Comparison of ENCODE assay signal across 12 cellular contexts in genomic region chr5:1782385-1783213, GRCh38. TPM values are rescaled to one million over a fixed set of nuclear protein-coding genes. Genes with fewer than 3 reads are reported as not detected.
A peak's percentile ranks its signal among the peaks of the same experiment; 100 is the strongest.
DNase-seq lines count a peak whose midpoint lies in the region; ATAC-seq and TF ChIP-seq lines count a peak whose summit lies in the region.
"Had no signal": no experiment of that assay in that cellular context is flagged by ENCODE, and none has a peak within 500 bp of the region (broad histone marks: within the 10 kb centered on the region; RNA-seq: fewer than 3 reads in every experiment).

No MANE protein-coding gene starts in this region.

- H3K79me2 ChIP-seq in OCI-LY1 (ENCODE audit: insufficient read depth, low read length) (no peaks in the 10 kb centered on the region), MM.1S (ENCODE audit: low read length) (no peaks in the 10 kb centered on the region)

- DNase-seq in Right ventricle myocardium inferior (ENCODE audit: missing footprints) = no peak
- no peak for DNase-seq in cardiac septum (ENCODE audit: low spot score)
- DNase-seq in type B pancreatic cell (ENCODE audit: extremely low spot score, unreplicated experiment) = no peak
- DNase-seq in tibial nerve (ENCODE audit: low spot score in 2 of 2) = no peak
- DNase-seq in GM03348 (ENCODE audit: low spot score) = no peak
- DNase-seq in MM.1S = no peak
- DNase-seq: activated naive CD4-positive, alpha-beta T cell treated with anti-CD3 and anti-CD28 coated beads for 36 hours; NCI-H2029 treated with DMSO at 0.1 percent for 48 hours; nucleus accumbens; stimulated activated CD4-positive, alpha-beta T cell treated with anti-CD3 and anti-CD28 coated beads, Interleukin-4, amount 100 ng/mL, for 4 hours had no signal

- peak overlapping the region; percentile 51 for H3K4me3 Mint-ChIP-seq in type B pancreatic cell
- H3K4me3 Mint-ChIP-seq: activated naive CD4-positive, alpha-beta T cell treated with anti-CD3 and anti-CD28 coated beads for 36 hours had no signal

- no peaks in the 10 kb centered on the region for H3K9me3 ChIP-seq in OCI-LY1 (ENCODE audit: low read length)
- no peaks in the 10 kb centered on the region for H3K9me3 ChIP-seq in tibial nerve
- no peaks in the 10 kb centered on the region for H3K9me3 ChIP-seq in MM.1S (replicated peaks; ENCODE audit: insufficient read depth, low read length)

- H3K27me3 ChIP-seq in OCI-LY1 (ENCODE audit: insufficient read depth, low read length) = no peaks in the 10 kb centered on the region
- H3K27me3 ChIP-seq in tibial nerve = no peaks in the 10 kb centered on the region
- no peaks in the 10 kb centered on the region for H3K27me3 ChIP-seq in MM.1S (replicated peaks; ENCODE audit: insufficient read depth, low read length)

- H3K36me3 ChIP-seq in OCI-LY1 (ENCODE audit: insufficient read depth, low read length) (no peaks in the 10 kb centered on the region), tibial nerve (no peaks in the 10 kb centered on the region), MM.1S (replicated peaks; ENCODE audit: insufficient read depth, low read length) (no peaks in the 10 kb centered on the region)

- WGBS in tibial nerve, 2 donors = 58 to 68% methylated on average over 14 of the region's 14 CpGs

- peak overlapping the region; percentile 73 for H3K27ac ChIP-seq in OCI-LY1 (ENCODE audit: low read depth, low read length, poor library complexity, severe bottlenecking)
- no peak overlapping the region for H3K27ac ChIP-seq in tibial nerve
- H3K27ac ChIP-seq in MM.1S (ENCODE audit: low read length) = no peak overlapping the region

- no peak for TF ChIP-seq POLR2A in tibial nerve (IDR thresholded peaks at IDR 0.05)

- intact Hi-C loops in Right ventricle myocardium inferior (cut with DNase I) = no loop called here
- intact Hi-C loops in cardiac septum (cut with DNase I) = no loop called here

- H3K4me1 Mint-ChIP-seq in type B pancreatic cell (ENCODE audit: unreplicated experiment) = peaks cover 14% of the 10 kb centered on the region

- no peaks in the 10 kb centered on the region for H3K9me3 Mint-ChIP-seq in type B pancreatic cell
- H3K9me3 Mint-ChIP-seq: activated naive CD4-positive, alpha-beta T cell treated with anti-CD3 and anti-CD28 coated beads for 36 hours had no signal

- H2AFZ ChIP-seq in OCI-LY1 (ENCODE audit: low read length) = peak overlapping the region; percentile 4; the same call in 1 of the 2 replicates
- no peak overlapping the region for H2AFZ ChIP-seq in MM.1S (ENCODE audit: low read length)

- ATAC-seq in Right ventricle myocardium inferior = peak; percentile 12
- ATAC-seq in HG02588 (IDR thresholded peaks at IDR 0.05; ENCODE audit: unreplicated experiment) = peak; percentile 21

- H3K4me3 ChIP-seq in OCI-LY1 (ENCODE audit: low read depth, low read length, poor library complexity, severe bottlenecking) = peak overlapping the region; percentile 43
- H3K4me3 ChIP-seq in tibial nerve = no peak overlapping the region
- H3K4me3 ChIP-seq in MM.1S (ENCODE audit: low read length) = no peak overlapping the region

- H3K9me2 ChIP-seq in OCI-LY1 (ENCODE audit: low read depth, low read length) = no peaks in the 10 kb centered on the region
- no peaks in the 10 kb centered on the region for H3K9me2 ChIP-seq in MM.1S (replicated peaks; ENCODE audit: insufficient read depth, low read length)

- TF ChIP-seq EP300 in tibial nerve (IDR thresholded peaks at IDR 0.05) = no peak

- H3K4me2 ChIP-seq in OCI-LY1 (ENCODE audit: low read length) (peak overlapping the region; percentile 59), MM.1S (ENCODE audit: low read depth, low read length) (no peak overlapping the region)

- no peaks in the 10 kb centered on the region for H3F3A ChIP-seq in OCI-LY1 (ENCODE audit: insufficient read depth, low read length)
- H3F3A ChIP-seq in MM.1S (ENCODE audit: insufficient read depth, low read length) = no peaks in the 10 kb centered on the region

- H3K4me1 ChIP-seq in OCI-LY1 (ENCODE audit: insufficient read depth, low read length, severe bottlenecking) = peaks cover 32% of the 10 kb centered on the region
- H3K4me1 ChIP-seq in tibial nerve = no peaks in the 10 kb centered on the region
- H3K4me1 ChIP-seq in MM.1S (ENCODE audit: low read length) = no peaks in the 10 kb centered on the region

- H3K9ac ChIP-seq in OCI-LY1 (ENCODE audit: low read length) (peak overlapping the region; percentile 34; the same call in 1 of the 2 replicates), MM.1S (ENCODE audit: low read length) (no peak overlapping the region)

- peaks cover 24% of the 10 kb centered on the region for H3K27me3 Mint-ChIP-seq in type B pancreatic cell

- no peaks in the 10 kb centered on the region for H3K36me3 Mint-ChIP-seq in type B pancreatic cell

- TF ChIP-seq CTCF in OCI-LY1 (IDR thresholded peaks at IDR 0.05; ENCODE audit: low read length) (no peak), type B pancreatic cell (conservative IDR thresholded peaks at IDR 0.05) (no peak), tibial nerve (IDR thresholded peaks at IDR 0.05) (no peak), MM.1S (IDR thresholded peaks at IDR 0.05; ENCODE audit: low read length) (no peak)

- H4K20me1 ChIP-seq in OCI-LY1 (ENCODE audit: insufficient read depth, low read length) (no peaks in the 10 kb centered on the region), MM.1S (ENCODE audit: insufficient read depth, low read length) (no peaks in the 10 kb centered on the region)

- H3K27ac Mint-ChIP-seq in type B pancreatic cell = peak overlapping the region; percentile 29
- H3K27ac Mint-ChIP-seq: activated naive CD4-positive, alpha-beta T cell treated with anti-CD3 and anti-CD28 coated beads for 36 hours had no signal

RNA-seq across cellular contexts. Expression of gene MRPL36, which starts 17.0 kb away (rescaled TPM):
- total RNA-seq in Right ventricle myocardium inferior (62.3 TPM), cardiac septum (43.2 TPM), type B pancreatic cell (ENCODE audit: low replicate concordance) (53.5 and 62.1 TPM in 2 replicates), tibial nerve (10 to 100 TPM; 18.2 to 54.0 (median 27.8) TPM)

RNA-seq across cellular contexts. Expression of gene NDUFS6, which starts 18.6 kb away (rescaled TPM):
- total RNA-seq in Right ventricle myocardium inferior (134 TPM), cardiac septum (78.6 TPM), type B pancreatic cell (ENCODE audit: low replicate concordance) (33.8 and 37.7 TPM in 2 replicates), tibial nerve (10 to 100 TPM; 28.2 to 62.0 (median 40.3) TPM)
